8 cellular contexts compared by ENCODE assay signal in genomic region chr13:36345438-36346221, GRCh38. TPM values are rescaled to one million over a fixed set of nuclear protein-coding genes. Genes with fewer than 3 reads are reported as not detected.
DNase-seq lines count a peak whose midpoint lies in the region; ATAC-seq and TF ChIP-seq lines count a peak whose summit lies in the region.

No MANE protein-coding gene starts in this region.

- peak overlapping the region; percentile 96 for H3K27ac ChIP-seq in HEK293 (ENCODE audit: extremely low read depth, low read depth, low read length)
- H3K27ac ChIP-seq in RWPE2 (ENCODE audit: poor library complexity, severe bottlenecking) = peak overlapping the region; percentile 85
- peak overlapping the region; percentile 100 for H3K27ac ChIP-seq in suprapubic skin

- TF ChIP-seq CTCF in HEK293 (tag by site-specific recombination; IDR thresholded peaks at IDR 0.05) = no peak
- TF ChIP-seq CTCF in RWPE2 (IDR thresholded peaks at IDR 0.05; ENCODE audit: poor library complexity, severe bottlenecking) = no peak
- no peak for TF ChIP-seq CTCF in neural crest cell (conservative IDR thresholded peaks at IDR 0.05)
- no peak for TF ChIP-seq CTCF in suprapubic skin (IDR thresholded peaks at IDR 0.05)

- no peaks in the 10 kb centered on the region for H3K4me1 ChIP-seq in HEK293 (ENCODE audit: control insufficient read depth, insufficient read depth, low read length)
- peaks cover 30% of the 10 kb centered on the region for H3K4me1 ChIP-seq in RWPE2 (ENCODE audit: insufficient read depth, poor library complexity, severe bottlenecking)
- peaks cover 27% of the 10 kb centered on the region for H3K4me1 ChIP-seq in suprapubic skin

- H3K36me3 ChIP-seq in HEK293 (ENCODE audit: control insufficient read depth in 2 of 2, insufficient read depth in 1 of 2, low read length in 2 of 2) (no peaks in the 10 kb centered on the region), RWPE2 (ENCODE audit: low read depth) (0 out of 2 replicates have a peak, but pooled peaks cover 3% of the 10 kb centered on the region), suprapubic skin (no peaks in the 10 kb centered on the region)

- CTCF ChIA-PET in HEK293 (lab: Yijun Ruan, JAX) = interaction anchor here (1.2 kb wide), 1 partner anchor 50 kb away, joined by 4 read pairs; no protein-coding TSS in a partner anchor

- ATAC-seq in RWPE2 (ENCODE audit: low read depth) = peak; percentile 44

- TF ChIP-seq EP300 in suprapubic skin (IDR thresholded peaks at IDR 0.05) = no peak

- no peaks in the 10 kb centered on the region for H3K27me3 ChIP-seq in RWPE2 (ENCODE audit: insufficient read depth, poor library complexity, severe bottlenecking)
- no peaks in the 10 kb centered on the region for H3K27me3 ChIP-seq in suprapubic skin

- H3K36me3 Mint-ChIP-seq in activated naive CD4-positive, alpha-beta T cell treated with anti-CD3 and anti-CD28 coated beads, Interleukin-2, amount 50 U/mL, for 24 hours = no peaks in the 10 kb centered on the region
- H3K36me3 Mint-ChIP-seq in neural crest cell (ENCODE audit: low read depth) = no peaks in the 10 kb centered on the region

- peaks cover 46% of the 10 kb centered on the region for H3K4me1 Mint-ChIP-seq in activated naive CD4-positive, alpha-beta T cell treated with anti-CD3 and anti-CD28 coated beads, Interleukin-2, amount 50 U/mL, for 24 hours
- peaks cover 35% of the 10 kb centered on the region for H3K4me1 Mint-ChIP-seq in neural crest cell

- DNase-seq in AG20443 (ENCODE audit: low spot score) (peak; percentile 70), RWPE2 (ENCODE audit: low spot score) (no peak), germinal center (ENCODE audit: low spot score) (peak; percentile 3), neural crest cell (ENCODE audit: low read depth, low spot score) (peak; percentile 41), suprapubic skin (ENCODE audit: low spot score in 2 of 2) (peak; percentile 88 to 89), HuH-7.5 (ENCODE audit: low spot score) (no peak)

- H3K9me3 ChIP-seq in HEK293 (ENCODE audit: control insufficient read depth, insufficient read depth, low read depth, low read length) (no peaks in the 10 kb centered on the region), RWPE2 (ENCODE audit: severe bottlenecking) (no peaks in the 10 kb centered on the region), suprapubic skin (no peaks in the 10 kb centered on the region)

- WGBS in suprapubic skin = under 1% methylated on average over 48 of the region's 50 CpGs

- H3K27me3 Mint-ChIP-seq in activated naive CD4-positive, alpha-beta T cell treated with anti-CD3 and anti-CD28 coated beads, Interleukin-2, amount 50 U/mL, for 24 hours = no peaks in the 10 kb centered on the region
- H3K27me3 Mint-ChIP-seq in neural crest cell (ENCODE audit: low read depth) = no peaks in the 10 kb centered on the region

- TF ChIP-seq POLR2A in suprapubic skin (IDR thresholded peaks at IDR 0.05) = peak in 1 of 2 donors; percentile 91

- peak overlapping the region; percentile 95 for H3K4me3 Mint-ChIP-seq in activated naive CD4-positive, alpha-beta T cell treated with anti-CD3 and anti-CD28 coated beads, Interleukin-2, amount 50 U/mL, for 24 hours
- H3K4me3 Mint-ChIP-seq in neural crest cell = peak overlapping the region; percentile 99

- H3K4me3 ChIP-seq in HEK293 (ENCODE audit: low read depth, low read length) (peak overlapping the region; percentile 75), RWPE2 (ENCODE audit: severe bottlenecking) (peak overlapping the region; percentile 60), suprapubic skin (peak overlapping the region; percentile 91)

- POLR2A ChIA-PET in HEK293 (lab: Yijun Ruan, JAX) = interaction anchor here (1.0 to 1.1 kb wide), 3 partner anchors 8 to 48 kb away, joined by 3 to 4 read pairs (median 3); partner anchors contain the start of gene CCDC169

- no peaks in the 10 kb centered on the region for H3K9me3 Mint-ChIP-seq in activated naive CD4-positive, alpha-beta T cell treated with anti-CD3 and anti-CD28 coated beads, Interleukin-2, amount 50 U/mL, for 24 hours
- H3K9me3 Mint-ChIP-seq in neural crest cell = no peaks in the 10 kb centered on the region

- H3K27ac Mint-ChIP-seq in activated naive CD4-positive, alpha-beta T cell treated with anti-CD3 and anti-CD28 coated beads, Interleukin-2, amount 50 U/mL, for 24 hours = peak overlapping the region; percentile 93
- peak overlapping the region; percentile 99 for H3K27ac Mint-ChIP-seq in neural crest cell (ENCODE audit: unreplicated experiment)

TF ChIP-seq in HEK293, 187 proteins besides CTCF, POLR2A, EP300 and RAD21 (continues in another document):
- TF ChIP-seq KLF8 (tag by site-specific recombination; IDR thresholded peaks at IDR 0.05) (0 out of 2 replicates have a peak, but pooled peaks have one; percentile 55), ZNF571 (tag by site-specific recombination; IDR thresholded peaks at IDR 0.05) (no peak), PATZ1 (tag by site-specific recombination; IDR thresholded peaks at IDR 0.05) (peak; percentile 48; the same call in 1 of the 2 replicates), ZXDB (tag by site-specific recombination; IDR thresholded peaks at IDR 0.05) (peak; percentile 62), ZNF449 (tag by site-specific recombination; IDR thresholded peaks at IDR 0.05) (peak; percentile 65), ZBTB17 (tag by site-specific recombination; IDR thresholded peaks at IDR 0.05) (peak; percentile 89), ZNF600 (tag by site-specific recombination; IDR thresholded peaks at IDR 0.05) (0 out of 2 replicates have a peak, but pooled peaks have one; percentile 35), ZNF157 (tag by site-specific recombination; IDR thresholded peaks at IDR 0.05) (no peak), KLF9 (tag by site-specific recombination; IDR thresholded peaks at IDR 0.05; ENCODE audit: low read depth) (peak; percentile 44; the same call in 1 of the 2 replicates), ZNF362 (tag by site-specific recombination; IDR thresholded peaks at IDR 0.05) (peak; percentile 86), ZIC2 (tag by site-specific recombination; IDR thresholded peaks at IDR 0.05) (peak; percentile 28; the same call in 1 of the 2 replicates), ZNF645 (tag by site-specific recombination; IDR thresholded peaks at IDR 0.05) (no peak), ZNF24 (tag by site-specific recombination; IDR thresholded peaks at IDR 0.05) (peak; percentile 56; the same call in 1 of the 2 replicates), SCRT1 (tag by site-specific recombination; IDR thresholded peaks at IDR 0.05; ENCODE audit: borderline replicate concordance) (no peak)

RNA-seq across cellular contexts. Expression of gene SPART, which starts 0.6 kb away (rescaled TPM):
- total RNA-seq in neural crest cell (70.6 and 70.9 TPM in 2 replicates), suprapubic skin (10 to 100 TPM; 25.7 to 51.0 (median 35.7) TPM)

RNA-seq across cellular contexts. Expression of gene CCDC169, which starts 48.0 kb away (rescaled TPM):
- total RNA-seq in neural crest cell (1.7 and 3.5 TPM in 2 replicates), suprapubic skin (under 1 TPM in 3 of 4 donors, not detected in 1; 0.13 to 0.48 (median 0.17) TPM)

Comparison
In these comparisons a context has a peak if more than half of its experiments do, and no peak if none do; other contexts are left out.
1. DNase-seq: peak in AG20443 (single experiment), germinal center (single experiment), neural crest cell (single experiment) and suprapubic skin (2 of 2); none in RWPE2 (single experiment) and HuH-7.5 (single experiment).
2. Peak in every context shown above with its lines, with median percentiles within 50 percentile points of each other: H3K27ac ChIP-seq and H3K4me3 ChIP-seq.